ENCODE assay signal across 25 cellular contexts in the genomic region with DNA sequence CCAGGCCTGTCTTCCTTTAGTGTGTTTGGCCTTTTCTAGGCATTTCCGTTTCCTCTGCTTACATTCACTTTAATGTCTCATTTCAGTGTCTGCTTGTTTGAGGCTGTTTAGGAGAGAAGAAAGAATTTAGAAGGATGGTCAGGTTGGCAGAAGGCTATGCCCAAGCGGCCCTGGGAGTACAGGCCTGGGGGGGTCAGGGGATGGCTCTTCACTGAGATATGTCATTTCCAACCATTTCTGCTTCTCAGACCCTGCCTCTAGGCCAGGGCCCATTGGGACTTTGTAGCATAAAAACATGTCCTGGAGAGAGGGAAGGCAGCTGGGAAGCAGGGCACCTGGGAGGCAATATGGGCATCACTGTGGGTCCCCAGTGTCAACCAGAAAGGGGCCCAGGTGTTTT.
"Had no signal": no experiment of that assay in that cellular context is flagged by ENCODE, and none has a peak within 500 bp of the region (broad histone marks: within the 10 kb centered on the region; RNA-seq: fewer than 3 reads in every experiment).

No MANE protein-coding gene starts in this region.

- H3K27ac ChIP-seq: KMS-11, PC-9, RWPE1, SJCRH30, SK-N-MC had no signal

- DNase-seq: Karpas-422, MM.1S, MV-4-11, NCI-H1092, NCI-H1105, NCI-H1417 treated with DMSO at 0.1 percent for 48 hours, NCI-H1436 treated with DMSO at 0.1 percent for 48 hours, NCI-H1694 treated with DMSO at 0.1 percent for 48 hours, NCI-H187 treated with DMSO at 0.1 percent for 48 hours, NCI-H2029, NCI-H2081, NCI-H2171 treated with DMSO at 0.1 percent for 48 hours, NCI-H2227 treated with DMSO at 0.1 percent for 48 hours, NCI-H345, NCI-H510A treated with DMSO at 0.1 percent for 48 hours, NCI-H524 treated with DMSO at 0.1 percent for 48 hours, NCI-H526 treated with DMSO at 0.1 percent for 48 hours, NCI-H774, PC-9, SHP77, SIG-M5, SJCRH30 had no signal
